In the genomic region with DNA sequence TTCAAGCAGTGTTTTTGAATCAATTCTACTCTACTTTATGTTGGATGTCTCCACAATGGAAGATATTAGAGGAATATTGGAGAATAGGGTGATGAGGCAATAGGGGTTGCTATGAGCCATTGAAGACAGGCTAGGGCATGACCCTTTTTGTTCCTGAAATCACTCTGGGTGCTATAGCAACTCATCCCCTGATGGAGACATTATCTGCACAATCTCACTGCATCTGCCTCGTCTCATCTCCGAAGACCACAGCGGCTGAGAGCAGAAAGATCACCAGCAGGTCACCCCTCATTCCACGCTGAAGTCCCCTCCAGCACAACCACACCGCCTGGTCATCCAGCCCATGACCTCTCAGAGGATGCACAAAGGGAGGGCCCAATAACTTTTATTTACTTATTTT, we compare ENCODE assay signal across 33 cellular contexts.
"Had no signal": no experiment of that assay in that cellular context is flagged by ENCODE, and none has a peak within 500 bp of the region (broad histone marks: within the 10 kb centered on the region; RNA-seq: fewer than 3 reads in every experiment).

No MANE protein-coding gene starts in this region.

- H3K36me3 ChIP-seq: adrenal gland, ascending aorta, brain microvascular endothelial cell, breast epithelium, cardiac muscle cell had no signal

- FAIRE-seq: astrocyte, bronchial epithelial cell had no signal

- DNase-seq: activated effector memory CD4-positive, alpha-beta T cell treated with anti-CD3 and anti-CD28 coated beads, Interleukin-2, amount 50 U/mL, for 16 hours; activated effector memory CD4-positive, alpha-beta T cell treated with Interleukin-2 at 50 U/mL for 16 hours; activated gamma-delta T cell; activated gamma-delta T cell treated with Interleukin-2 at 50 U/mL for 16 hours; activated naive CD4-positive, alpha-beta T cell; activated naive CD4-positive, alpha-beta T cell treated with anti-CD3 and anti-CD28 coated beads for 36 hours; activated naive CD4-positive, alpha-beta T cell treated with anti-CD3 and anti-CD28 coated beads, Interleukin-2, amount 10 ng/mL, durations not matched to agents 7 days and 5 days; activated naive CD4-positive, alpha-beta T cell treated with anti-CD3 and anti-CD28 coated beads, Interleukin-2, amount 50 U/mL, for 16 hours; activated naive CD4-positive, alpha-beta T cell treated with Interleukin-2 at 50 U/mL for 16 hours; activated naive CD8-positive, alpha-beta T cell treated with anti-CD3 and anti-CD28 coated beads for 36 hours; activated naive CD8-positive, alpha-beta T cell treated with anti-CD3 and anti-CD28 coated beads, Interleukin-2, amount 10 ng/mL, durations not matched to agents 7 days and 5 days; activated naive CD8-positive, alpha-beta T cell treated with anti-CD3 and anti-CD28 coated beads, Interleukin-2, amount 50 U/mL, for 24 hours; activated T-cell treated with anti-CD3 and anti-CD28 coated beads, Interleukin-2, amount 50 U/mL, for 24 hours; activated T-cell treated with anti-CD3 and anti-CD28 coated beads, Interleukin-2, amount 50 U/mL, for 4 hours; activated T-cell treated with anti-CD3 and anti-CD28 coated beads, Interleukin-2, amount 50 U/mL, for 48 hours; activated T-cell treated with anti-CD3 and anti-CD28 coated beads, Interleukin-2, amount 50 U/mL, for 72 hours; amniotic stem cell; amygdala; anterior cingulate cortex; aorta; body of pancreas; brain microvascular endothelial cell; caudate nucleus; central memory CD4-positive, alpha-beta T cell; cerebellar nuclear complex had no signal

- H3K9me3 ChIP-seq: adrenal gland, ascending aorta, body of pancreas, breast epithelium had no signal

- H3K27me3 ChIP-seq: adrenal gland, ascending aorta, body of pancreas, brain microvascular endothelial cell, breast epithelium, cardiac muscle cell had no signal

- H3K27ac ChIP-seq: adrenal gland, ascending aorta, body of pancreas, brain microvascular endothelial cell, breast epithelium, cardiac muscle cell had no signal

- H3K4me3 ChIP-seq: adrenal gland, ascending aorta, body of pancreas, breast epithelium, cardiac muscle cell had no signal

- H3K4me1 ChIP-seq: ascending aorta, body of pancreas, breast epithelium had no signal

- ATAC-seq: activated naive CD4-positive, alpha-beta T cell treated with anti-CD3 and anti-CD28 coated beads, Interleukin-2, amount 50 U/mL, for 72 hours; activated naive CD8-positive, alpha-beta T cell treated with anti-CD3 and anti-CD28 coated beads, Interleukin-2, amount 50 U/mL, for 24 hours; activated T-cell treated with anti-CD3 and anti-CD28 coated beads, Interleukin-2, amount 50 U/mL, for 4 hours; activated T-cell treated with anti-CD3 and anti-CD28 coated beads, Interleukin-2, amount 50 U/mL, for 72 hours; activated T-helper 17 cell treated with anti-CD3 and anti-CD28 coated beads, Interleukin-2, amount 50 U/mL, for 72 hours; body of pancreas had no signal
